In genomic region chr4:924107-925096, GRCh38 we compare ENCODE assay signal across 8 cellular contexts. TPM values are rescaled to one million over a fixed set of nuclear protein-coding genes. Genes with fewer than 3 reads are reported as not detected.
DNase-seq lines count a peak whose midpoint lies in the region; ATAC-seq and TF ChIP-seq lines count a peak whose summit lies in the region.

No MANE protein-coding gene starts in this region.

- no peak for TF ChIP-seq CTCF in hepatocyte (IDR thresholded peaks at IDR 0.05; ENCODE audit: poor library complexity)

- no peak overlapping the region for H2AFZ ChIP-seq in hepatocyte

- peaks cover 2% of the 10 kb centered on the region for H3K4me1 ChIP-seq in hepatocyte (ENCODE audit: insufficient read depth)

- no peak for DNase-seq in activated T-cell treated with anti-CD3 and anti-CD28 coated beads, Interleukin-2, amount 50 U/mL, for 4 hours
- DNase-seq in activated T-cell treated with anti-CD3 and anti-CD28 coated beads for 4 hours (no peak), NCI-H1436 treated with DMSO at 0.1 percent for 48 hours (lab: John Stamatoyannopoulos, UW) (peak; percentile 89), ecto neural progenitor cell (ENCODE audit: low spot score) (peak; percentile 49), SKM-1 (lab: John Stamatoyannopoulos, UW; ENCODE audit: unreplicated experiment) (no peak), hepatocyte (ENCODE audit: low spot score) (no peak)
- DNase-seq in stimulated activated naive CD4-positive, alpha-beta T cell treated with Interleukin-2 at 50 U/mL for 16 hours (lab: John Stamatoyannopoulos, UW) = peak; percentile 24

- WGBS in hepatocyte (ENCODE audit: low lambda C conversion rate, missing lambda C conversion rate) = 75% methylated on average over 18 of the region's 18 CpGs

- no peak overlapping the region for H3K4me2 ChIP-seq in hepatocyte

- no peaks in the 10 kb centered on the region for H3K27me3 Mint-ChIP-seq in activated T-cell treated with anti-CD3 and anti-CD28 coated beads, Interleukin-2, amount 50 U/mL, for 4 hours (ENCODE audit: low read depth)

- no peak overlapping the region for H3K27ac ChIP-seq in hepatocyte

- no peaks in the 10 kb centered on the region for H3K9me3 ChIP-seq in hepatocyte (ENCODE audit: low read depth)

- H3K27me3 ChIP-seq in hepatocyte = no peaks in the 10 kb centered on the region

- H3K4me1 Mint-ChIP-seq in activated T-cell treated with anti-CD3 and anti-CD28 coated beads, Interleukin-2, amount 50 U/mL, for 4 hours (ENCODE audit: low read depth) = peaks cover 69% of the 10 kb centered on the region

- H3K9me2 ChIP-seq in hepatocyte (replicated peaks; ENCODE audit: insufficient read depth) = no peaks in the 10 kb centered on the region

- peak; percentile 71 to 73 for ATAC-seq in activated T-cell treated with anti-CD3 and anti-CD28 coated beads, Interleukin-2, amount 50 U/mL, for 4 hours
- ATAC-seq in HG02798 (IDR thresholded peaks at IDR 0.05; ENCODE audit: poor library complexity, unreplicated experiment) = no peak

- H3K9me3 Mint-ChIP-seq in activated T-cell treated with anti-CD3 and anti-CD28 coated beads, Interleukin-2, amount 50 U/mL, for 4 hours = no peaks in the 10 kb centered on the region

- H3K79me2 ChIP-seq in hepatocyte = peaks cover 92% of the 10 kb centered on the region

- H4K20me1 ChIP-seq in hepatocyte (ENCODE audit: insufficient read depth, poor library complexity, severe bottlenecking) = peaks cover 82% of the 10 kb centered on the region

- no peak overlapping the region for H3K4me3 Mint-ChIP-seq in activated T-cell treated with anti-CD3 and anti-CD28 coated beads, Interleukin-2, amount 50 U/mL, for 4 hours

- H3K36me3 ChIP-seq in hepatocyte (replicated peaks; ENCODE audit: insufficient read depth, low read depth) = no peaks in the 10 kb centered on the region

- no peak overlapping the region for H3K4me3 ChIP-seq in hepatocyte

- peaks cover 21% of the 10 kb centered on the region for H3K36me3 Mint-ChIP-seq in activated T-cell treated with anti-CD3 and anti-CD28 coated beads, Interleukin-2, amount 50 U/mL, for 4 hours (ENCODE audit: insufficient read depth)

RNA-seq across cellular contexts. Expression of gene GAK, which starts 7.7 kb away (rescaled TPM):
- 100 to 1,000 TPM; 140 to 161 (median 148) TPM for total RNA-seq in activated T-cell treated with anti-CD3 and anti-CD28 coated beads, Interleukin-2, amount 50 U/mL, for 4 hours
- 56.3 and 87.1 TPM in 2 replicates for total RNA-seq in hepatocyte
- 84.9 and 88.4 TPM in 2 replicates for polyA plus RNA-seq in hepatocyte

RNA-seq across cellular contexts. Expression of gene TMEM175, which starts 7.9 kb away (rescaled TPM):
- total RNA-seq in activated T-cell treated with anti-CD3 and anti-CD28 coated beads, Interleukin-2, amount 50 U/mL, for 4 hours = 10 to 100 TPM; 12.5 to 15.6 (median 14.7) TPM
- 14.8 and 15.5 TPM in 2 replicates for total RNA-seq in hepatocyte
- polyA plus RNA-seq in hepatocyte = 31.4 and 49.7 TPM in 2 replicates

RNA-seq across cellular contexts. Expression of gene DGKQ, which starts 49.0 kb away (rescaled TPM):
- total RNA-seq in activated T-cell treated with anti-CD3 and anti-CD28 coated beads, Interleukin-2, amount 50 U/mL, for 4 hours = 10 to 100 TPM; 11.2 to 21.5 (median 14.8) TPM
- total RNA-seq in hepatocyte = 13.8 and 17.4 TPM in 2 replicates
- 20.7 and 21.1 TPM in 2 replicates for polyA plus RNA-seq in hepatocyte

Comparison
In these comparisons a context has a peak if more than half of its experiments do, and no peak if none do; other contexts are left out.
1. DNase-seq: peak in NCI-H1436 treated with DMSO at 0.1 percent for 48 hours (single experiment), ecto neural progenitor cell (single experiment) and stimulated activated naive CD4-positive, alpha-beta T cell treated with Interleukin-2 at 50 U/mL for 16 hours (single experiment); none in activated T-cell treated with anti-CD3 and anti-CD28 coated beads, Interleukin-2, amount 50 U/mL, for 4 hours (single experiment), activated T-cell treated with anti-CD3 and anti-CD28 coated beads for 4 hours (single experiment), SKM-1 (single experiment) and hepatocyte (single experiment).